16 cellular contexts compared by ENCODE assay signal in genomic region chr12:2291947-2292346, GRCh38.
"Had no signal": no experiment of that assay in that cellular context is flagged by ENCODE, and none has a peak within 500 bp of the region (broad histone marks: within the 10 kb centered on the region; RNA-seq: fewer than 3 reads in every experiment).

No MANE protein-coding gene starts in this region.

- H3K36me3 Mint-ChIP-seq: activated naive CD4-positive, alpha-beta T cell treated with anti-CD3 and anti-CD28 coated beads, Interleukin-2, amount 50 U/mL, for 24 hours; natural killer cell treated with Interleukin-12 subunit alpha and Interleukin-12 subunit beta and Interleukin-15 and Interleukin-18, amount 100 ng/mL, for 72 hours; WTC11 had no signal

- H3K4me3 Mint-ChIP-seq: activated CD8-positive, alpha-beta T cell treated with anti-CD3 and anti-CD28 coated beads for 36 hours; activated naive CD4-positive, alpha-beta T cell treated with anti-CD3 and anti-CD28 coated beads, Interleukin-2, amount 50 U/mL, for 24 hours; activated naive CD8-positive, alpha-beta T cell treated with anti-CD3 and anti-CD28 coated beads, Interleukin-2, amount 50 U/mL, for 24 hours; activated T-cell treated with anti-CD3 and anti-CD28 coated beads, Interleukin-2, amount 50 U/mL, for 4 hours; central memory CD8-positive, alpha-beta T cell; natural killer cell treated with Interleukin-12 subunit alpha and Interleukin-12 subunit beta and Interleukin-15 and Interleukin-18, amount 100 ng/mL, for 72 hours; WTC11 had no signal

- H3K9me3 Mint-ChIP-seq: activated CD8-positive, alpha-beta T cell treated with anti-CD3 and anti-CD28 coated beads for 36 hours; activated naive CD4-positive, alpha-beta T cell treated with anti-CD3 and anti-CD28 coated beads, Interleukin-2, amount 50 U/mL, for 24 hours; activated naive CD8-positive, alpha-beta T cell treated with anti-CD3 and anti-CD28 coated beads, Interleukin-2, amount 50 U/mL, for 24 hours; activated T-cell treated with anti-CD3 and anti-CD28 coated beads, Interleukin-2, amount 50 U/mL, for 4 hours; activated T-helper 2 cell treated with anti-CD3 and anti-CD28 coated beads, Interferon-gamma antibody, Interleukin-2, Interleukin-4, amounts not matched to agents 10 μg/mL and 5 μg/mL and 100 μg/mL, durations not matched to agents 14 hours and 24 hours and 36 hours; central memory CD8-positive, alpha-beta T cell; natural killer cell treated with Interleukin-12 subunit alpha and Interleukin-12 subunit beta and Interleukin-15 and Interleukin-18, amount 100 ng/mL, for 72 hours; WTC11 had no signal

- H3K36me3 ChIP-seq: gastrocnemius medialis, lower lobe of right lung, uterus had no signal

- H3K4me1 Mint-ChIP-seq: central memory CD8-positive, alpha-beta T cell had no signal

- H3K27me3 ChIP-seq: gastrocnemius medialis, uterus had no signal

- ATAC-seq: activated naive CD8-positive, alpha-beta T cell treated with anti-CD3 and anti-CD28 coated beads, Interleukin-2, amount 50 U/mL, for 24 hours; gastrocnemius medialis; natural killer cell treated with Interleukin-12 subunit alpha and Interleukin-12 subunit beta and Interleukin-15 and Interleukin-18, amount 100 ng/mL, for 72 hours had no signal

- H3K27me3 Mint-ChIP-seq: activated naive CD4-positive, alpha-beta T cell treated with anti-CD3 and anti-CD28 coated beads, Interleukin-2, amount 50 U/mL, for 24 hours had no signal

- H3K27ac Mint-ChIP-seq: activated CD8-positive, alpha-beta T cell treated with anti-CD3 and anti-CD28 coated beads for 36 hours; activated naive CD4-positive, alpha-beta T cell treated with anti-CD3 and anti-CD28 coated beads, Interleukin-2, amount 50 U/mL, for 24 hours; activated naive CD8-positive, alpha-beta T cell treated with anti-CD3 and anti-CD28 coated beads, Interleukin-2, amount 50 U/mL, for 24 hours; activated T-helper 2 cell treated with anti-CD3 and anti-CD28 coated beads, Interferon-gamma antibody, Interleukin-2, Interleukin-4, amounts not matched to agents 10 μg/mL and 5 μg/mL and 100 μg/mL, durations not matched to agents 14 hours and 24 hours and 36 hours; natural killer cell treated with Interleukin-12 subunit alpha and Interleukin-12 subunit beta and Interleukin-15 and Interleukin-18, amount 100 ng/mL, for 72 hours; progenitor cell of endocrine pancreas; WTC11 had no signal

- H3K4me3 ChIP-seq: gastrocnemius medialis, lower lobe of right lung, uterus had no signal

- H3K9me3 ChIP-seq: gastrocnemius medialis, lower lobe of right lung, uterus had no signal

- DNase-seq: activated CD4-positive, alpha-beta T cell treated with anti-CD3 and anti-CD28 coated beads for 1 hour; activated CD4-positive, alpha-beta T cell treated with anti-CD3 and anti-CD28 coated beads, Interleukin-2, amount 50 U/mL, for 1 hour; activated CD8-positive, alpha-beta T cell treated with anti-CD3 and anti-CD28 coated beads for 36 hours; activated naive CD8-positive, alpha-beta T cell treated with anti-CD3 and anti-CD28 coated beads, Interleukin-2, amount 50 U/mL, for 24 hours; activated T-cell treated with anti-CD3 and anti-CD28 coated beads, Interleukin-2, amount 50 U/mL, for 4 hours; amygdala; effector CD8-positive, alpha-beta T cell; gastrocnemius medialis; lower lobe of right lung; uterus had no signal

- H3K27ac ChIP-seq: gastrocnemius medialis, lower lobe of right lung, uterus had no signal
